ENCODE assay signal across 9 cellular contexts in the genomic region with DNA sequence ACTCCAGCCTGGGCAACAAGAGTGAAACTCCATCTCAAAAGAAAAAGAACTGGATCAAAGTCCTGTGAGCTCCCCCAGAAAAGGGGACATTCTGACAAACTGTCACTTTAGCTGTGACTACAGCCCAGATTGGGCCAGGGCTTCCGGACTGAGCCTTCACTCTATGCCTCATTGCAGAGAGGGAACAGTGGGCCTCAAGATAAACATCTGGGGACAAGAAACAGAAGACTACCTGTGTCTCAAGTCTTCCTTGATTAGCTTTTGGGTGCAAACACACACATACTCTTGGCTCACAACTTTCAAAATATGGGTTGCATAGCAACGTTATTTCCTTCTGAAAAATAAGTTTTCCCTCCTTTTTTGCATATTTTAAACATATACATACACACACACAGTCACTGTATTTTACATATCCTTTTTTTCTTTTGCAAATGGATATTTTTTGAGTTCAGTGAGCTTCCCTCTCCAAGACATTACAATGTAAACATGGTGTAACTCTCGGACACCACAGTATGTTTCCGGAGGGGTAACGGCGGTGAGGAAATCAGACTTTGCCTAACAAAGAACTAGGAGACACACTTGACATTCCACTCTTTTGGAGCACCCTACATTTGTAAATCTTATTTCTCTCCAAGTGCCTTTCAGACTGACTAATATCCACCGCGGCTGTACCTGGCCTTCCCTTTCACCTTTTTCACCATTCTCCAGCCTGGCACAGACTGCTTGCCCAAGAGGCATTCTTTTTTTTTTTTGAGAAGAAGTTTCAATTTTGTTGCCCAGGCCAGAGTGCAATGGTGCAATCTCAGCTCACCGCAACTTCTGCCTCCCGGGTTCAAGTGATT. TPM values are rescaled to one million over a fixed set of nuclear protein-coding genes. Genes with fewer than 3 reads are reported as not detected.
DNase-seq lines count a peak whose midpoint lies in the region; ATAC-seq and TF ChIP-seq lines count a peak whose summit lies in the region.
"Had no signal": no experiment of that assay in that cellular context is flagged by ENCODE, and none has a peak within 500 bp of the region (broad histone marks: within the 10 kb centered on the region; RNA-seq: fewer than 3 reads in every experiment).

No MANE protein-coding gene starts in this region.

- no peak for ATAC-seq in stimulated activated memory B cell treated with anti-CD40 and anti-IgM and Interleukin-4, amounts not matched to agents 10 μg/mL and 1 μg/mL and 100 μg/mL, for 72 hours
- no peak for ATAC-seq in GM21423 (IDR thresholded peaks at IDR 0.05; ENCODE audit: unreplicated experiment)
- ATAC-seq: sciatic nerve had no signal

- DNase-seq in activated CD4-positive, alpha-beta T cell treated with anti-CD3 and anti-CD28 coated beads, Interleukin-2, amount 10 ng/mL, durations not matched to agents 24 days and 14 days: no peak
- no peak for DNase-seq in activated CD4-positive, alpha-beta T cell treated with anti-CD3 and anti-CD28 coated beads, Interleukin-2, amount 50 U/mL, for 1 hour
- DNase-seq in SKM-1 (lab: John Stamatoyannopoulos, UW; ENCODE audit: unreplicated experiment) (peak; percentile 91), fibroblast of the aortic adventitia (ENCODE audit: low read depth) (no peak), islet precursor cell (no peak), NCI-H524 (lab: John Stamatoyannopoulos, UW) (no peak)

- intact Hi-C loops in activated CD4-positive, alpha-beta T cell treated with anti-CD3 and anti-CD28 coated beads, Interleukin-2, amount 10 ng/mL, durations not matched to agents 24 days and 14 days (cut with micrococcal nuclease): no loop called here

- peak overlapping the region; percentile 51 for H3K27ac Mint-ChIP-seq in activated CD4-positive, alpha-beta T cell treated with anti-CD3 and anti-CD28 coated beads, Interleukin-2, amount 10 ng/mL, durations not matched to agents 24 days and 14 days
- H3K27ac Mint-ChIP-seq in stimulated activated memory B cell treated with anti-CD40 and anti-IgM and Interleukin-4, amounts not matched to agents 10 μg/mL and 1 μg/mL and 100 μg/mL, for 72 hours: peak overlapping the region; percentile 83

- no peak for TF ChIP-seq CTCF in fibroblast of the aortic adventitia (IDR thresholded peaks at IDR 0.05; ENCODE audit: insufficient read depth, low read length)

- H3K36me3 Mint-ChIP-seq in activated CD4-positive, alpha-beta T cell treated with anti-CD3 and anti-CD28 coated beads, Interleukin-2, amount 10 ng/mL, durations not matched to agents 24 days and 14 days (ENCODE audit: low read depth): peaks cover 29% of the 10 kb centered on the region
- H3K36me3 Mint-ChIP-seq in stimulated activated memory B cell treated with anti-CD40 and anti-IgM and Interleukin-4, amounts not matched to agents 10 μg/mL and 1 μg/mL and 100 μg/mL, for 72 hours: peaks cover 5% of the 10 kb centered on the region

- H3K4me3 Mint-ChIP-seq in activated CD4-positive, alpha-beta T cell treated with anti-CD3 and anti-CD28 coated beads, Interleukin-2, amount 10 ng/mL, durations not matched to agents 24 days and 14 days: peak overlapping the region; percentile 98
- peak overlapping the region; percentile 70 for H3K4me3 Mint-ChIP-seq in stimulated activated memory B cell treated with anti-CD40 and anti-IgM and Interleukin-4, amounts not matched to agents 10 μg/mL and 1 μg/mL and 100 μg/mL, for 72 hours

- no peaks in the 10 kb centered on the region for H3K27me3 Mint-ChIP-seq in activated CD4-positive, alpha-beta T cell treated with anti-CD3 and anti-CD28 coated beads, Interleukin-2, amount 10 ng/mL, durations not matched to agents 24 days and 14 days
- no peaks in the 10 kb centered on the region for H3K27me3 Mint-ChIP-seq in stimulated activated memory B cell treated with anti-CD40 and anti-IgM and Interleukin-4, amounts not matched to agents 10 μg/mL and 1 μg/mL and 100 μg/mL, for 72 hours

- peaks cover 51% of the 10 kb centered on the region for H3K4me1 Mint-ChIP-seq in activated CD4-positive, alpha-beta T cell treated with anti-CD3 and anti-CD28 coated beads, Interleukin-2, amount 10 ng/mL, durations not matched to agents 24 days and 14 days
- peaks cover 71% of the 10 kb centered on the region for H3K4me1 Mint-ChIP-seq in stimulated activated memory B cell treated with anti-CD40 and anti-IgM and Interleukin-4, amounts not matched to agents 10 μg/mL and 1 μg/mL and 100 μg/mL, for 72 hours

- H3K9me3 Mint-ChIP-seq in activated CD4-positive, alpha-beta T cell treated with anti-CD3 and anti-CD28 coated beads, Interleukin-2, amount 10 ng/mL, durations not matched to agents 24 days and 14 days: no peaks in the 10 kb centered on the region
- no peaks in the 10 kb centered on the region for H3K9me3 Mint-ChIP-seq in stimulated activated memory B cell treated with anti-CD40 and anti-IgM and Interleukin-4, amounts not matched to agents 10 μg/mL and 1 μg/mL and 100 μg/mL, for 72 hours

- peak overlapping the region; percentile 56 for H3K4me3 ChIP-seq in fibroblast of the aortic adventitia (ENCODE audit: low read depth, low read length)

RNA-seq across cellular contexts. Expression of a gene that starts 3.5 kb away (rescaled TPM):
- 377 and 379 TPM in 2 replicates for total RNA-seq in activated CD4-positive, alpha-beta T cell treated with anti-CD3 and anti-CD28 coated beads, Interleukin-2, amount 10 ng/mL, durations not matched to agents 24 days and 14 days
- 265 and 457 TPM in 2 replicates for total RNA-seq in fibroblast of the aortic adventitia (ENCODE audit: low replicate concordance)
